Comparison of ENCODE assay signal across 7 cellular contexts in genomic region chr10:17206210-17206709, GRCh38. TPM values are rescaled to one million over a fixed set of nuclear protein-coding genes. Genes with fewer than 3 reads are reported as not detected.
A peak's percentile ranks its signal among the peaks of the same experiment; 100 is the strongest.
DNase-seq lines count a peak whose midpoint lies in the region; ATAC-seq and TF ChIP-seq lines count a peak whose summit lies in the region.

No MANE protein-coding gene starts in this region.

- no peak for TF ChIP-seq CTCF in activated CD8-positive, alpha-beta T cell treated with anti-CD3 and anti-CD28 coated beads for 36 hours (IDR thresholded peaks at IDR 0.05)
- no peak for TF ChIP-seq CTCF in glutamatergic neuron (IDR thresholded peaks at IDR 0.05; ENCODE audit: partially characterized antibody, unreplicated experiment)
- TF ChIP-seq CTCF in nephron progenitor cell (IDR thresholded peaks at IDR 0.05): no peak

- H3K4me3 Mint-ChIP-seq in activated CD8-positive, alpha-beta T cell treated with anti-CD3 and anti-CD28 coated beads for 36 hours: no peak overlapping the region
- no peak overlapping the region for H3K4me3 Mint-ChIP-seq in glutamatergic neuron (ENCODE audit: unreplicated experiment)
- H3K4me3 Mint-ChIP-seq in nephron progenitor cell: no peak overlapping the region

- intact Hi-C loops in activated CD8-positive, alpha-beta T cell treated with anti-CD3 and anti-CD28 coated beads for 36 hours (cut with micrococcal nuclease): loop anchor here (1.0 kb wide), 1 partner anchor 21 kb away; no protein-coding TSS in a partner anchor

- H3K9me3 Mint-ChIP-seq in activated CD8-positive, alpha-beta T cell treated with anti-CD3 and anti-CD28 coated beads for 36 hours: no peaks in the 10 kb centered on the region
- H3K9me3 Mint-ChIP-seq in glutamatergic neuron (ENCODE audit: unreplicated experiment) (peaks cover 9% of the 10 kb centered on the region), nephron progenitor cell (peaks cover 12% of the 10 kb centered on the region)

- DNase-seq in activated CD8-positive, alpha-beta T cell treated with anti-CD3 and anti-CD28 coated beads for 36 hours: peak; percentile 63
- DNase-seq in glutamatergic neuron (no peak), nephron progenitor cell (no peak), D341Med (ENCODE audit: low spot score) (no peak)

- H3K27ac Mint-ChIP-seq in activated CD8-positive, alpha-beta T cell treated with anti-CD3 and anti-CD28 coated beads for 36 hours: peak overlapping the region; percentile 80
- peak overlapping the region; percentile 80 for H3K27ac Mint-ChIP-seq in glutamatergic neuron (ENCODE audit: unreplicated experiment)
- no peak overlapping the region for H3K27ac Mint-ChIP-seq in nephron progenitor cell

- peak; percentile 49 for ATAC-seq in GM19372 (IDR thresholded peaks at IDR 0.05; ENCODE audit: low read depth, unreplicated experiment)
- peak; percentile 76 for ATAC-seq in HG03354 (IDR thresholded peaks at IDR 0.05; ENCODE audit: poor library complexity, severe bottlenecking, unreplicated experiment)
- ATAC-seq in activated CD8-positive, alpha-beta T cell treated with anti-CD3 and anti-CD28 coated beads for 36 hours: peak; percentile 83
- no peak for ATAC-seq in GM19328 (IDR thresholded peaks at IDR 0.05; ENCODE audit: unreplicated experiment)

- H3K27me3 Mint-ChIP-seq in activated CD8-positive, alpha-beta T cell treated with anti-CD3 and anti-CD28 coated beads for 36 hours: no peaks in the 10 kb centered on the region
- H3K27me3 Mint-ChIP-seq in glutamatergic neuron (ENCODE audit: unreplicated experiment) (peaks cover 7% of the 10 kb centered on the region), nephron progenitor cell (ENCODE audit: low read depth, poor library complexity) (no peaks in the 10 kb centered on the region)

- CTCF ChIA-PET in activated CD8-positive, alpha-beta T cell treated with anti-CD3 and anti-CD28 coated beads for 36 hours (lab: Charles Lee): interaction anchor here (0.6 to 2.7 kb wide), 6 partner anchors 9 to 204 kb away, joined by 3 to 17 read pairs (median 4); no protein-coding TSS in a partner anchor

- H3K4me1 Mint-ChIP-seq in activated CD8-positive, alpha-beta T cell treated with anti-CD3 and anti-CD28 coated beads for 36 hours (ENCODE audit: low read depth): peaks cover 41% of the 10 kb centered on the region
- H3K4me1 Mint-ChIP-seq in glutamatergic neuron (ENCODE audit: low read depth, unreplicated experiment) (peaks cover 9% of the 10 kb centered on the region), nephron progenitor cell (peaks cover 33% of the 10 kb centered on the region)

- peaks cover 3% of the 10 kb centered on the region for H3K36me3 Mint-ChIP-seq in activated CD8-positive, alpha-beta T cell treated with anti-CD3 and anti-CD28 coated beads for 36 hours (ENCODE audit: low read depth)
- H3K36me3 Mint-ChIP-seq in glutamatergic neuron (ENCODE audit: unreplicated experiment) (no peaks in the 10 kb centered on the region), nephron progenitor cell (ENCODE audit: low read depth) (peaks cover 8% of the 10 kb centered on the region)

- POLR2A ChIA-PET in activated CD8-positive, alpha-beta T cell treated with anti-CD3 and anti-CD28 coated beads for 36 hours (lab: Charles Lee): interaction anchor here (1.2 to 3.5 kb wide), 6 partner anchors 15 to 315 kb away, joined by 3 to 23 read pairs (median 5); partner anchors contain the start of gene VIM

RNA-seq across cellular contexts. Expression of gene TRDMT1, which starts 4.8 kb away (rescaled TPM):
- total RNA-seq in activated CD8-positive, alpha-beta T cell treated with anti-CD3 and anti-CD28 coated beads for 36 hours: 1 to 10 TPM; 4.4 to 4.5 TPM
- 8.9 TPM for total RNA-seq in glutamatergic neuron (ENCODE audit: unreplicated experiment)

RNA-seq across cellular contexts. Expression of gene VIM, which starts 21.8 kb away (rescaled TPM):
- total RNA-seq in activated CD8-positive, alpha-beta T cell treated with anti-CD3 and anti-CD28 coated beads for 36 hours: 100 to 1,000 TPM; 590 to 602 TPM
- 106 TPM for total RNA-seq in glutamatergic neuron (ENCODE audit: unreplicated experiment)
